In the genomic region with DNA sequence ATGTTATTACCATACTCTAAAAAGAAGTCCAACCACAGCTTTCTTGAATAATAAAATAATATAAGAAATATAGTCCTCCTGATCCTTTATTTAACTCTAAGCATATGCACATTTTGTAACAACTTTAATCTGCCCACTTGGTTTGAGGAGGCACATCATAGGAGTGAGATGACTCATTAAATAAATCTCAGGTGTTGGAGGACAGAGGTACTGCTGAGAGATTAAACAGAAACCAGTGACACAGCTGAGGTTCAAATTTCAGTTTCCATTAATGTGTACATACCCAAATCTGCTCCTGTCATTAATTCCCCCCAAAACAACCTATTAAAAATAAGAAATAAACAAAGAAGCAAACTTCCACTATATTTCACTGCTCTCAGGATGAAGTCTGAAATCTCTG, we compare ENCODE assay signal across 24 cellular contexts.
"Had no signal": no experiment of that assay in that cellular context is flagged by ENCODE, and none has a peak within 500 bp of the region (broad histone marks: within the 10 kb centered on the region; RNA-seq: fewer than 3 reads in every experiment).

No MANE protein-coding gene starts in this region.

- H3K4me3 ChIP-seq: Peyer's patch had no signal

- H3K36me3 Mint-ChIP-seq: activated naive CD4-positive, alpha-beta T cell treated with anti-CD3 and anti-CD28 coated beads, Interleukin-2, amount 50 U/mL, for 24 hours; WTC11 had no signal

- H3K4me3 Mint-ChIP-seq: activated CD8-positive, alpha-beta T cell treated with anti-CD3 and anti-CD28 coated beads, Interleukin-2, amount 10 ng/mL, durations not matched to agents 7 days and 5 days; activated naive CD4-positive, alpha-beta T cell treated with anti-CD3 and anti-CD28 coated beads, Interleukin-2, amount 50 U/mL, for 24 hours; activated T-cell treated with anti-CD3 and anti-CD28 coated beads, Interleukin-2, amount 50 U/mL, for 24 hours; activated T-helper 1 cell treated with anti-CD3 and anti-CD28 coated beads, Interleukin-12 subunit alpha, Interleukin-12 subunit beta, Interleukin-2, Interleukin-4 antibody, amounts not matched to agents 30 ng/mL and 10 ng/mL and 1 ng/mL, durations not matched to agents 14 hours and 24 hours and 36 hours; central memory CD8-positive, alpha-beta T cell; T-helper 1 cell treated with Interleukin-12 subunit alpha and Interleukin-12 subunit beta and Interleukin-4 antibody, amounts not matched to agents 30 μg/mL and 1 μg/mL, for 36 hours; WTC11 had no signal

- H3K27me3 Mint-ChIP-seq: activated naive CD4-positive, alpha-beta T cell treated with anti-CD3 and anti-CD28 coated beads, Interleukin-2, amount 50 U/mL, for 24 hours; activated T-cell treated with anti-CD3 and anti-CD28 coated beads, Interleukin-2, amount 50 U/mL, for 24 hours; central memory CD8-positive, alpha-beta T cell had no signal

- ATAC-seq: activated CD8-positive, alpha-beta T cell treated with anti-CD3 and anti-CD28 coated beads, Interleukin-2, amount 10 ng/mL, durations not matched to agents 7 days and 5 days; WTC11 had no signal

- H3K9me3 Mint-ChIP-seq: T-helper 1 cell treated with Interleukin-12 subunit alpha and Interleukin-12 subunit beta and Interleukin-4 antibody, amounts not matched to agents 30 μg/mL and 1 μg/mL, for 36 hours had no signal

- H3K27ac ChIP-seq: Peyer's patch had no signal

- H3K9me3 ChIP-seq: Peyer's patch had no signal

- H3K36me3 ChIP-seq: Peyer's patch had no signal

- H3K4me1 Mint-ChIP-seq: activated naive CD4-positive, alpha-beta T cell treated with anti-CD3 and anti-CD28 coated beads, Interleukin-2, amount 50 U/mL, for 24 hours; central memory CD8-positive, alpha-beta T cell; WTC11 had no signal

- H3K27ac Mint-ChIP-seq: activated CD8-positive, alpha-beta T cell treated with anti-CD3 and anti-CD28 coated beads, Interleukin-2, amount 10 ng/mL, durations not matched to agents 7 days and 5 days; activated naive CD4-positive, alpha-beta T cell treated with anti-CD3 and anti-CD28 coated beads, Interleukin-2, amount 50 U/mL, for 24 hours; activated T-cell treated with anti-CD3 and anti-CD28 coated beads, Interleukin-2, amount 50 U/mL, for 24 hours; activated T-helper 1 cell treated with anti-CD3 and anti-CD28 coated beads, Interleukin-12 subunit alpha, Interleukin-12 subunit beta, Interleukin-2, Interleukin-4 antibody, amounts not matched to agents 30 ng/mL and 10 ng/mL and 1 ng/mL, durations not matched to agents 14 hours and 24 hours and 36 hours; T-helper 1 cell treated with Interleukin-12 subunit alpha and Interleukin-12 subunit beta and Interleukin-4 antibody, amounts not matched to agents 30 μg/mL and 1 μg/mL, for 36 hours; WTC11 had no signal

- H3K27me3 ChIP-seq: Peyer's patch had no signal

- H3K4me1 ChIP-seq: Peyer's patch had no signal

- DNase-seq: activated CD4-positive, alpha-beta T cell treated with anti-CD3 and anti-CD28 coated beads for 48 hours; activated CD4-positive, alpha-beta T cell treated with anti-CD3 and anti-CD28 coated beads, Interleukin-2, amount 50 U/mL, for 4 hours; activated CD4-positive, CD25-positive, alpha-beta regulatory T cell treated with anti-CD3 and anti-CD28 coated beads, Interleukin-2, amount 50 U/mL, for 72 hours; activated CD8-positive, alpha-beta T cell treated with anti-CD3 and anti-CD28 coated beads, Interleukin-2, amount 10 ng/mL, durations not matched to agents 7 days and 5 days; activated effector memory CD4-positive, alpha-beta T cell treated with Interleukin-2 at 50 U/mL for 16 hours; activated naive CD4-positive, alpha-beta T cell; activated T-cell treated with anti-CD3 and anti-CD28 coated beads, Interleukin-2, amount 50 U/mL, for 24 hours; aorta; Kasumi-1; KBM-7; NCI-H1092; NCI-H1694; NCI-H2029; NCI-H345; NCI-H82; NK-92 treated with Interleukin-12 subunit alpha and Interleukin-12 subunit beta, amount 100 ng/mL, for 24 hours; OCI-M1; Peyer's patch; SHP77 treated with DMSO at 0.1 percent for 48 hours had no signal
